3 cellular contexts compared by ENCODE assay signal in the genomic region with DNA sequence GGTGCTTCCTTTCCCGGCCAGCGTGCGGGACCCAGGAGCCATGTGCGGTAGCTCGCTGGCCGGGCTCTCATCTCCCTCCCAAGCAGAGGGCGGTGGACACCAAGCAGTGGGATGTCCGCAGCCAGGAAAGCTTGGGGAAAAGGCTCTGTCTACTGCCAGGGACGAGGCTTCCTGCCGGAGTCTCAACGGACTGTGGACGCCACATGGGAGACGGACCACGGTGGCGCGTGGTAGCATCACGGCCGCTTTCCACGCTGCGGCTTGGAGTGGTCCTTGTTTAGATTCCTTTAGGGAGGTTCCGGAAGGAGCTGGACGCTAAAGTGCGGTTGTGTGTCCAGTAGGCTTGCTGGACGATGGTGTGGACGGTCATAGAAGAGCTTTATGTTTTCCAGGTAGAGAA.
DNase-seq lines count a peak whose midpoint lies in the region; ATAC-seq, FAIRE-seq and TF ChIP-seq lines count a peak whose summit lies in the region.
"Not testable (repeated sequence)": the region's sequence is repeated elsewhere in the genome, so short reads cannot be mapped to it uniquely, and the experiment has no call there.

No MANE protein-coding gene starts in this region.

- FAIRE-seq in A549 (lab: Jason Lieb, UNC), result peak; percentile 51
- FAIRE-seq in GM12891 (lab: Jason Lieb, UNC), result peak; percentile 35
- FAIRE-seq in bronchial epithelial cell (lab: Jason Lieb, UNC), result peak; percentile 80

- not testable (repeated sequence) for H3K4me2 ChIP-seq in A549

- H3K27me3 ChIP-seq in bronchial epithelial cell (ENCODE audit: control insufficient read depth, insufficient read depth, low read length), result not testable (repeated sequence)

- not testable (repeated sequence) for H3K27ac ChIP-seq in A549

- POLR2A ChIA-PET in A549 (lab: Yijun Ruan, JAX), result not testable (repeated sequence)

- CTCF ChIA-PET in A549 (lab: Yijun Ruan, JAX), result not testable (repeated sequence)

- DNase-seq in A549 (ENCODE audit: low read depth in 1 of 2, low spot score in 1 of 2); GM12891 (ENCODE audit: insufficient read length, low spot score); bronchial epithelial cell (ENCODE audit: low read depth): not testable (repeated sequence)

- not testable (repeated sequence) for H3K4me3 ChIP-seq in A549; bronchial epithelial cell (ENCODE audit: low read depth, low read length)

- not testable (repeated sequence) for H3K9me3 ChIP-seq in A549

- not testable (repeated sequence) for ATAC-seq in A549

- WGBS in A549 (ENCODE audit: missing lambda C conversion rate), result 79% methylated on average over 10 of the region's 25 CpGs

- not testable (repeated sequence) for TF ChIP-seq CTCF in A549 (IDR thresholded peaks at IDR 0.05); bronchial epithelial cell (IDR thresholded peaks at IDR 0.05; ENCODE audit: insufficient read depth, low read length, severe bottlenecking)

- H3K36me3 ChIP-seq in bronchial epithelial cell (ENCODE audit: control insufficient read depth, insufficient read depth, low read length), result not testable (repeated sequence)

- H3K4me1 ChIP-seq in A549, result not testable (repeated sequence)

- TF ChIP-seq EP300 in A549 (IDR thresholded peaks at IDR 0.05), result not testable (repeated sequence)

- not testable (repeated sequence) for TF ChIP-seq RAD21 in A549 (conservative IDR thresholded peaks at IDR 0.05 in 1 of 2, IDR thresholded peaks at IDR 0.05 in 1 of 2)

- TF ChIP-seq POLR2A in A549 (IDR thresholded peaks at IDR 0.05; ENCODE audit: low read length); GM12891 (IDR thresholded peaks at IDR 0.05; ENCODE audit: low read depth, low read length): not testable (repeated sequence)
